Comparison of ENCODE assay signal across 13 cellular contexts in the genomic region with DNA sequence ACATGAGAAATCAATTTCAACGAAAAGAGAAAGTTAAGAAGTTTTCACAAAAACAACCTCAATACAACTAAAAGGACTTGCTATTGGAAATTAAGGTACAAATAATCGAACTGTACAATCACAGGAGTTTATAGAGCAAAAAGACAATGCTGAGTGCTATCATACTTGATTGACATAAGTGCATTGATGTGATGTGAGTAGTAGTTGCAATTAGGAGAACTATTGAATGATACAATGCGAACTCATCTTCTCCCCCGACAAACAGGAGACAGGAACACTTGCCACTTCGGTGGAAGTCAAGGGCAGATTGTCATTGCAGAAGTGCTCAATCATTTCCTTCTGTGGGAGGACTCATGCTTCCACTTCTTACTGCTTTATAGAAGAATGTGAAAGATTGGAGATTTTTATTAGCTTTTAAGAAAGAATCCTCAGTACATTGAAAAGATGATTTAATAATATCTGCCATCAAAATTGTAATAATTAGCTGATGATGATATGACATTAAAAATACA.
"Had no signal": no experiment of that assay in that cellular context is flagged by ENCODE, and none has a peak within 500 bp of the region (broad histone marks: within the 10 kb centered on the region; RNA-seq: fewer than 3 reads in every experiment).

No MANE protein-coding gene starts in this region.

- ATAC-seq: gastrocnemius medialis; heart left ventricle; natural killer cell treated with Interleukin-12 subunit alpha and Interleukin-12 subunit beta and Interleukin-15 and Interleukin-18, amount 100 ng/mL, for 72 hours; stimulated activated naive CD8-positive, alpha-beta T cell treated with anti-CD3 and anti-CD28 coated beads, Interleukin-15, Interleukin-2, amounts not matched to agents 100 U/mL and 50 U/mL, for 24 hours had no signal

- DNase-seq: activated CD4-positive, alpha-beta T cell treated with anti-CD3 and anti-CD28 coated beads, Interleukin-2, amount 50 U/mL, for 4 hours; activated CD4-positive, CD25-positive, alpha-beta regulatory T cell treated with anti-CD3 and anti-CD28 coated beads, Interleukin-2, amount 50 U/mL, for 72 hours; activated naive CD4-positive, alpha-beta T cell treated with anti-CD3 and anti-CD28 coated beads, Interleukin-2, amount 10 ng/mL, durations not matched to agents 7 days and 5 days; activated T-cell treated with anti-CD3 and anti-CD28 coated beads, Interleukin-2, amount 50 U/mL, for 24 hours; erythroblast; gastrocnemius medialis; heart left ventricle; immature natural killer cell; occipital lobe; stimulated activated CD4-positive, alpha-beta T cell treated with anti-CD3 and anti-CD28 coated beads, Interleukin-4, amount 100 ng/mL, for 24 hours; stimulated activated naive CD8-positive, alpha-beta T cell treated with anti-CD3 and anti-CD28 coated beads, Interleukin-15, Interleukin-2, amounts not matched to agents 100 U/mL and 50 U/mL, for 24 hours; trophoblast cell had no signal
